In the genomic region with DNA sequence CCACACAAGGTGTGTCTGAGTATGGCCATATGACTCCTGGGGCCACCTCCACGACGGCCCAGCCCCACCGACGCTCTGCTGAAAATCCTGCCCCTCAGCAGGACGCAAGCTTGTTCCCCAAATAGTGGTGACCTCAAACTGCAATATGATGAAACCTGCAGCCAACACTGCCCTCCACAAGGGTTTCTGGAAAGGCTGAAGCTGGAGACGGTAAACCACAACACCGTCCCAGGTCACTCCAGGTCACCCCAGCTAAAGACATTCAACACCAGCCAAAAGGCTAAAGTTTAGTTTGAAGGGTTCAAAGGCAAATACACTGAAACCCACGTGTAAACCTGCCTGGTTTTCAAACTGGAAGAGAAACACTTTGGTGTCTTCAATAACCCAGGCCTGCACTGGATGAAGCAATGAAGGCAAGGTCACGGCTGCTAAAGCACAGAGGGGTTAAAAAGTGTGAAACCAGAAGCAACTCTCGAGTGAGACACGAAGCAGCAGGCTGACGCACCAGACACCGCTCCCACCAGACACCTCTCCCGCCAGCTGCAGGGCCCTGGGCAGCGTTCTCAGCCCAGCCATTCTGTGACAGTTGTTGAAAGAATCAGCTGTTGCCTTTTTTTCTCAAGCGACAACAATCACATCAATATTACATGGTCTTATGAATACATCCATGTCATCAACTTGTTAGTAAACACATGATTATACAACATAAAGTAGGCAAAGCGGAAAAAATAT, we compare ENCODE assay signal across 2 cellular contexts.
A peak's percentile ranks its signal among the peaks of the same experiment; 100 is the strongest.
TF ChIP-seq lines count a peak whose summit lies in the region.

No MANE protein-coding gene starts in this region.

TF ChIP-seq in SK-N-SH, 30 proteins besides CTCF, POLR2A, EP300 and RAD21 (continued from another document):
- TF ChIP-seq MXI1 (IDR thresholded peaks at IDR 0.05; ENCODE audit: low read depth, low read length), result peak; percentile 43; the same call in 1 of the 2 replicates
- TF ChIP-seq EZH2phosphoT487 (IDR thresholded peaks at IDR 0.05; ENCODE audit: borderline replicate concordance, low read depth), result no peak

TF ChIP-seq in SK-N-SH treated with all-trans-retinoic acid at 6 μM for 48 hours, 23 proteins besides CTCF, POLR2A, EP300 and RAD21 (continued from another document):
- TF ChIP-seq CSRNP3 (CRISPR knock-in tag; IDR thresholded peaks at IDR 0.05) (no peak), PATZ1 (CRISPR knock-in tag; IDR thresholded peaks at IDR 0.05; ENCODE audit: borderline replicate concordance) (no peak), TCF4 (CRISPR knock-in tag; IDR thresholded peaks at IDR 0.05; ENCODE audit: borderline replicate concordance) (no peak), OSR1 (CRISPR knock-in tag; IDR thresholded peaks at IDR 0.05) (no peak), RARB (CRISPR knock-in tag; IDR thresholded peaks at IDR 0.05) (no peak), ZNF8 (CRISPR knock-in tag; IDR thresholded peaks at IDR 0.05) (no peak), ARNTL (CRISPR knock-in tag; IDR thresholded peaks at IDR 0.05; ENCODE audit: borderline replicate concordance, low read depth) (no peak), POU6F1 (CRISPR knock-in tag; IDR thresholded peaks at IDR 0.05; ENCODE audit: borderline replicate concordance, low read depth) (no peak), SNAI2 (CRISPR knock-in tag; IDR thresholded peaks at IDR 0.05) (no peak), CSDC2 (CRISPR knock-in tag; IDR thresholded peaks at IDR 0.05) (no peak), ZNF565 (CRISPR knock-in tag; conservative IDR thresholded peaks at IDR 0.05; ENCODE audit: low read depth) (no peak), PPARA (CRISPR knock-in tag; IDR thresholded peaks at IDR 0.05; ENCODE audit: borderline replicate concordance) (no peak), ZFP3 (CRISPR knock-in tag; IDR thresholded peaks at IDR 0.05) (no peak)
- TF ChIP-seq, protein P1, sequence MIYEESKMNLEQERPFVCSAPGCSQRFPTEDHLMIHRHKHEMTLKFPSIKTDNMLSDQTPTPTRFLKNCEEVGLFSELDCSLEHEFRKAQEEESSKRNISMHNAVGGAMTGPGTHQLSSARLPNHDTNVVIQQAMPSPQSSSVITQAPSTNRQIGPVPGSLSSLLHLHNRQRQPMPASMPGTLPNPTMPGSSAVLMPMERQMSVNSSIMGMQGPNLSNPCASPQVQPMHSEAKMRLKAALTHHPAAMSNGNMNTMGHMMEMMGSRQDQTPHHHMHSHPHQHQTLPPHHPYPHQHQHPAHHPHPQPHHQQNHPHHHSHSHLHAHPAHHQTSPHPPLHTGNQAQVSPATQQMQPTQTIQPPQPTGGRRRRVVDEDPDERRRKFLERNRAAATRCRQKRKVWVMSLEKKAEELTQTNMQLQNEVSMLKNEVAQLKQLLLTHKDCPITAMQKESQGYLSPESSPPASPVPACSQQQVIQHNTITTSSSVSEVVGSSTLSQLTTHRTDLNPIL (CRISPR knock-in tag; IDR thresholded peaks at IDR 0.05; ENCODE audit: low read depth), result no peak
TF ChIP-seq in SK-N-SH treated with all-trans-retinoic acid at 6 μM for 48 hours: peak in this region for 0.
